Comparison of ENCODE assay signal across 8 cellular contexts in genomic region chr11:93738647-93739081, GRCh38. TPM values are rescaled to one million over a fixed set of nuclear protein-coding genes. Genes with fewer than 3 reads are reported as not detected.
DNase-seq lines count a peak whose midpoint lies in the region; ATAC-seq and TF ChIP-seq lines count a peak whose summit lies in the region.

No MANE protein-coding gene starts in this region.

- H3K9me3 ChIP-seq in OCI-LY7 (ENCODE audit: low read length), result no peaks in the 10 kb centered on the region

- peaks cover 32% of the 10 kb centered on the region for H3K36me3 Mint-ChIP-seq in neural crest cell (ENCODE audit: low read depth)

- ATAC-seq in HG03521 (IDR thresholded peaks at IDR 0.05; ENCODE audit: unreplicated experiment), result no peak

- BruUV-seq in OCI-LY7 (replicated peaks; lab: Mats Ljungman, UMichigan), result no TSS peak

- peak overlapping the region; percentile 99 for H3K4me3 Mint-ChIP-seq in neural crest cell

- H4K20me1 ChIP-seq in OCI-LY7 (ENCODE audit: insufficient read depth, low read length), result peaks cover 62% of the 10 kb centered on the region

- H3K27ac Mint-ChIP-seq in neural crest cell (ENCODE audit: unreplicated experiment), result no peak overlapping the region

- H3K4me2 ChIP-seq in OCI-LY7 (ENCODE audit: low read length), result peak overlapping the region; percentile 87

- H3K4me3 ChIP-seq in OCI-LY7 (ENCODE audit: low read depth, low read length, poor library complexity, severe bottlenecking), result peak overlapping the region; percentile 96

- peaks cover 69% of the 10 kb centered on the region for H3K4me1 Mint-ChIP-seq in neural crest cell

- H3K27me3 Mint-ChIP-seq in neural crest cell (ENCODE audit: low read depth), result peaks cover 3% of the 10 kb centered on the region

- POLR2A ChIA-PET in OCI-LY7 (lab: Charles Lee), result interaction anchor here (0.6 to 2.2 kb wide), 8 partner anchors 8 to 59 kb away, joined by 3 to 10 read pairs (median 4); partner anchors contain the start of gene MED17
- POLR2A ChIA-PET in GM10248 (lab: Yijun Ruan, JAX), result interaction anchor here (0.9 kb wide), 1 partner anchor 45 kb away, joined by 4 read pairs; the partner anchor contains the start of gene MED17

- H3K9me2 ChIP-seq in OCI-LY7 (ENCODE audit: insufficient read depth, low read length), result no peaks in the 10 kb centered on the region

- H3K27ac ChIP-seq in OCI-LY7 (ENCODE audit: low read depth, low read length, poor library complexity, severe bottlenecking), result peak overlapping the region; percentile 78

- no peaks in the 10 kb centered on the region for H3K9me3 Mint-ChIP-seq in neural crest cell

- intact Hi-C loops in OCI-LY7 (cut with micrococcal nuclease; ENCODE audit: unreplicated experiment), result no loop called here

- peaks cover 92% of the 10 kb centered on the region for H3K79me2 ChIP-seq in OCI-LY7 (ENCODE audit: insufficient read depth, low read depth, low read length)

- CTCF ChIA-PET in OCI-LY7 (lab: Charles Lee; ENCODE audit: unreplicated experiment), result no interaction called here
- CTCF ChIA-PET in GM10248 (lab: Yijun Ruan, JAX), result interaction anchor here (0.7 to 1.7 kb wide), 6 partner anchors 16 to 504 kb away, joined by 3 to 7 read pairs (median 4); partner anchors contain the start of gene MED17

- TF ChIP-seq CTCF in OCI-LY7 (conservative IDR thresholded peaks at IDR 0.05; ENCODE audit: low read length) (no peak), neural crest cell (conservative IDR thresholded peaks at IDR 0.05) (no peak), GM10248 (IDR thresholded peaks at IDR 0.05; ENCODE audit: control extremely low read depth, extremely low read depth, low read depth, missing control alignments) (no peak)

- no peak overlapping the region for H2AFZ ChIP-seq in OCI-LY7 (ENCODE audit: low read length)

- H3K4me1 ChIP-seq in OCI-LY7 (ENCODE audit: insufficient read depth, low read length, poor library complexity, severe bottlenecking), result peaks cover 60% of the 10 kb centered on the region

- DNase-seq in ELR (ENCODE audit: low read depth) (peak; percentile 42), OCI-LY7 (ENCODE audit: low spot score) (peak; percentile 22), dermis blood vessel endothelial cell (peak; percentile 19), neural crest cell (ENCODE audit: low read depth, low spot score) (no peak), HUDEP-2 (lab: John Stamatoyannopoulos, UW; ENCODE audit: unreplicated experiment in 76 of 76) (no peak), GM10248 (ENCODE audit: extremely low spot score) (no peak)
- DNase-seq in NK-92 treated with Interleukin-12 subunit alpha and Interleukin-12 subunit beta, amount 100 ng/mL, for 24 hours (lab: John Stamatoyannopoulos, UW), result no peak

- peaks cover 83% of the 10 kb centered on the region for H3K36me3 ChIP-seq in OCI-LY7 (ENCODE audit: insufficient read depth, low read length)

RNA-seq across cellular contexts. Expression of gene TAF1D, which starts 2.6 kb away (rescaled TPM):
- total RNA-seq in OCI-LY7 (2014; rRNA removed; shearing (Covaris generic)), result 201 and 206 TPM in 2 replicates
- 276 and 285 TPM in 2 replicates for total RNA-seq in OCI-LY7 (2022)
- total RNA-seq in dermis blood vessel endothelial cell, result 106 and 174 TPM in 2 replicates
- total RNA-seq in neural crest cell, result 151 and 154 TPM in 2 replicates

RNA-seq across cellular contexts. Expression of gene C11orf54, which starts 2.8 kb away (rescaled TPM):
- 25.8 and 29.5 TPM in 2 replicates for total RNA-seq in OCI-LY7 (2014; rRNA removed; shearing (Covaris generic))
- total RNA-seq in OCI-LY7 (2022) (35.5 and 42.7 TPM in 2 replicates), dermis blood vessel endothelial cell (29.8 and 34.2 TPM in 2 replicates), neural crest cell (25.7 and 27.5 TPM in 2 replicates)

RNA-seq across cellular contexts. Expression of gene MED17, which starts 45.4 kb away (rescaled TPM):
- total RNA-seq in OCI-LY7 (2014; rRNA removed; shearing (Covaris generic)), result 21.8 and 23.0 TPM in 2 replicates
- 31.1 and 33.3 TPM in 2 replicates for total RNA-seq in OCI-LY7 (2022)
- 36.4 and 36.8 TPM in 2 replicates for total RNA-seq in dermis blood vessel endothelial cell
- total RNA-seq in neural crest cell, result 62.3 and 64.0 TPM in 2 replicates

Comparison
In these comparisons a context has a peak if more than half of its experiments do, and no peak if none do; other contexts are left out.
1. DNase-seq: peak in ELR (single experiment), OCI-LY7 (single experiment) and dermis blood vessel endothelial cell (single experiment); none in neural crest cell (single experiment), NK-92 treated with Interleukin-12 subunit alpha and Interleukin-12 subunit beta, amount 100 ng/mL, for 24 hours (single experiment), HUDEP-2 (0 of 76) and GM10248 (single experiment).